Comparison of ENCODE assay signal across 2 cellular contexts in the genomic region with DNA sequence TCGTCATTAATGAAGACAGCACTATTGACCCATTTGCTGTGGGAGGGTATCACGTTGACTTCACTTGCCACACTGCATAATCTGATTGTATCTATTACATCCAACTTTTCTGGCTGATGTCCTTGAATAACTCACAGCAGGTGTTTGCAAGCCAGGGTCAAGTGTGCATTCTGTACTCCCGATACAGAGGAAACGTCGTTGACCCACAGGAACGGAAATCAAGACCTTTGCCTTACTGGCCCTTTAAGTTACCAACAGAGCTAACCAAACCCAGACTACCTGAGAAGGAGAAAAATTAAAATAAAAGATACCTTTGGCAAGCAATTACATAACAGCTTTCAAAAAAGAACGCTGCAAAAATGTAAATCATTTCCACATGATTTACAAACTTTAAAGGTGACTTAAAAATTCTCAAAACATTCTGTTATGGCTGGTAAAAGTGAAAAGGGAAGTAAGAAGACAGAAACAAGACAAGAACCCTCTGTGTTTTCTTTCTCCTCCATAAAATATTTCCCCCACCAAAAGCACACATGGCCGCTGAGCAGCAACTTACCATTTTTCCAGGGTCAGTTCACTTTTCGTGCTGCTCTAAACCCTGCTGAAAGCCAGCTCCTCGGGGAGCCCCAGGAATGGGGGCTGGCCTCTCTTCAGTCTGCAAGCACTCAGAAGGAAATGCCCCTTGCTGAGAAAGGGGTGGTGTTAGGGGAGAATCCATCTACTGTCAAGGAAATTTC.
TF ChIP-seq lines count a peak whose summit lies in the region.

No MANE protein-coding gene starts in this region.

TF ChIP-seq in SK-N-SH treated with all-trans-retinoic acid at 6 μM for 48 hours, 23 proteins besides CTCF, POLR2A, EP300 and RAD21 (continued from another document):
- TF ChIP-seq POU6F1 (CRISPR knock-in tag; IDR thresholded peaks at IDR 0.05; ENCODE audit: borderline replicate concordance, low read depth), result no peak
- TF ChIP-seq, protein P1, sequence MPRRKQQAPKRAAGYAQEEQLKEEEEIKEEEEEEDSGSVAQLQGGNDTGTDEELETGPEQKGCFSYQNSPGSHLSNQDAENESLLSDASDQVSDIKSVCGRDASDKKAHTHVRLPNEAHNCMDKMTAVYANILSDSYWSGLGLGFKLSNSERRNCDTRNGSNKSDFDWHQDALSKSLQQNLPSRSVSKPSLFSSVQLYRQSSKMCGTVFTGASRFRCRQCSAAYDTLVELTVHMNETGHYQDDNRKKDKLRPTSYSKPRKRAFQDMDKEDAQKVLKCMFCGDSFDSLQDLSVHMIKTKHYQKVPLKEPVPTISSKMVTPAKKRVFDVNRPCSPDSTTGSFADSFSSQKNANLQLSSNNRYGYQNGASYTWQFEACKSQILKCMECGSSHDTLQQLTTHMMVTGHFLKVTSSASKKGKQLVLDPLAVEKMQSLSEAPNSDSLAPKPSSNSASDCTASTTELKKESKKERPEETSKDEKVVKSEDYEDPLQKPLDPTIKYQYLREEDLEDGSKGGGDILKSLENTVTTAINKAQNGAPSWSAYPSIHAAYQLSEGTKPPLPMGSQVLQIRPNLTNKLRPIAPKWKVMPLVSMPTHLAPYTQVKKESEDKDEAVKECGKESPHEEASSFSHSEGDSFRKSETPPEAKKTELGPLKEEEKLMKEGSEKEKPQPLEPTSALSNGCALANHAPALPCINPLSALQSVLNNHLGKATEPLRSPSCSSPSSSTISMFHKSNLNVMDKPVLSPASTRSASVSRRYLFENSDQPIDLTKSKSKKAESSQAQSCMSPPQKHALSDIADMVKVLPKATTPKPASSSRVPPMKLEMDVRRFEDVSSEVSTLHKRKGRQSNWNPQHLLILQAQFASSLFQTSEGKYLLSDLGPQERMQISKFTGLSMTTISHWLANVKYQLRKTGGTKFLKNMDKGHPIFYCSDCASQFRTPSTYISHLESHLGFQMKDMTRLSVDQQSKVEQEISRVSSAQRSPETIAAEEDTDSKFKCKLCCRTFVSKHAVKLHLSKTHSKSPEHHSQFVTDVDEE (CRISPR knock-in tag; IDR thresholded peaks at IDR 0.05), result no peak
- TF ChIP-seq SNAI2 (CRISPR knock-in tag; IDR thresholded peaks at IDR 0.05), result no peak
- TF ChIP-seq ZNF8 (CRISPR knock-in tag; IDR thresholded peaks at IDR 0.05), result no peak
- TF ChIP-seq ARNTL (CRISPR knock-in tag; IDR thresholded peaks at IDR 0.05; ENCODE audit: borderline replicate concordance, low read depth), result no peak
- TF ChIP-seq, protein P2, sequence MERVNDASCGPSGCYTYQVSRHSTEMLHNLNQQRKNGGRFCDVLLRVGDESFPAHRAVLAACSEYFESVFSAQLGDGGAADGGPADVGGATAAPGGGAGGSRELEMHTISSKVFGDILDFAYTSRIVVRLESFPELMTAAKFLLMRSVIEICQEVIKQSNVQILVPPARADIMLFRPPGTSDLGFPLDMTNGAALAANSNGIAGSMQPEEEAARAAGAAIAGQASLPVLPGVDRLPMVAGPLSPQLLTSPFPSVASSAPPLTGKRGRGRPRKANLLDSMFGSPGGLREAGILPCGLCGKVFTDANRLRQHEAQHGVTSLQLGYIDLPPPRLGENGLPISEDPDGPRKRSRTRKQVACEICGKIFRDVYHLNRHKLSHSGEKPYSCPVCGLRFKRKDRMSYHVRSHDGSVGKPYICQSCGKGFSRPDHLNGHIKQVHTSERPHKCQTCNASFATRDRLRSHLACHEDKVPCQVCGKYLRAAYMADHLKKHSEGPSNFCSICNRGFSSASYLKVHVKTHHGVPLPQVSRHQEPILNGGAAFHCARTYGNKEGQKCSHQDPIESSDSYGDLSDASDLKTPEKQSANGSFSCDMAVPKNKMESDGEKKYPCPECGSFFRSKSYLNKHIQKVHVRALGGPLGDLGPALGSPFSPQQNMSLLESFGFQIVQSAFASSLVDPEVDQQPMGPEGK (CRISPR knock-in tag; IDR thresholded peaks at IDR 0.05; ENCODE audit: borderline replicate concordance), result no peak
- TF ChIP-seq ZNF565 (CRISPR knock-in tag; conservative IDR thresholded peaks at IDR 0.05; ENCODE audit: low read depth), result no peak
- TF ChIP-seq, protein P3, sequence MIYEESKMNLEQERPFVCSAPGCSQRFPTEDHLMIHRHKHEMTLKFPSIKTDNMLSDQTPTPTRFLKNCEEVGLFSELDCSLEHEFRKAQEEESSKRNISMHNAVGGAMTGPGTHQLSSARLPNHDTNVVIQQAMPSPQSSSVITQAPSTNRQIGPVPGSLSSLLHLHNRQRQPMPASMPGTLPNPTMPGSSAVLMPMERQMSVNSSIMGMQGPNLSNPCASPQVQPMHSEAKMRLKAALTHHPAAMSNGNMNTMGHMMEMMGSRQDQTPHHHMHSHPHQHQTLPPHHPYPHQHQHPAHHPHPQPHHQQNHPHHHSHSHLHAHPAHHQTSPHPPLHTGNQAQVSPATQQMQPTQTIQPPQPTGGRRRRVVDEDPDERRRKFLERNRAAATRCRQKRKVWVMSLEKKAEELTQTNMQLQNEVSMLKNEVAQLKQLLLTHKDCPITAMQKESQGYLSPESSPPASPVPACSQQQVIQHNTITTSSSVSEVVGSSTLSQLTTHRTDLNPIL (CRISPR knock-in tag; IDR thresholded peaks at IDR 0.05; ENCODE audit: low read depth), result no peak
- TF ChIP-seq BACH2 (CRISPR knock-in tag; IDR thresholded peaks at IDR 0.05; ENCODE audit: borderline replicate concordance), result no peak
- TF ChIP-seq OSR1 (CRISPR knock-in tag; IDR thresholded peaks at IDR 0.05), result no peak
- TF ChIP-seq ESRRG (CRISPR knock-in tag; IDR thresholded peaks at IDR 0.05), result no peak
- no peak for TF ChIP-seq ZC3H10 (CRISPR knock-in tag; IDR thresholded peaks at IDR 0.05)

TF ChIP-seq in SK-N-SH, 30 proteins besides CTCF, POLR2A, EP300 and RAD21 (continued from another document):
- TF ChIP-seq, protein P4, sequence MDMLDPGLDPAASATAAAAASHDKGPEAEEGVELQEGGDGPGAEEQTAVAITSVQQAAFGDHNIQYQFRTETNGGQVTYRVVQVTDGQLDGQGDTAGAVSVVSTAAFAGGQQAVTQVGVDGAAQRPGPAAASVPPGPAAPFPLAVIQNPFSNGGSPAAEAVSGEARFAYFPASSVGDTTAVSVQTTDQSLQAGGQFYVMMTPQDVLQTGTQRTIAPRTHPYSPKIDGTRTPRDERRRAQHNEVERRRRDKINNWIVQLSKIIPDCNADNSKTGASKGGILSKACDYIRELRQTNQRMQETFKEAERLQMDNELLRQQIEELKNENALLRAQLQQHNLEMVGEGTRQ (IDR thresholded peaks at IDR 0.05; ENCODE audit: borderline replicate concordance, low read depth, low read length), result no peak
